ENCODE assay signal across 23 cellular contexts in genomic region chr5:73264626-73265025, GRCh38.
"Had no signal": no experiment of that assay in that cellular context is flagged by ENCODE, and none has a peak within 500 bp of the region (broad histone marks: within the 10 kb centered on the region; RNA-seq: fewer than 3 reads in every experiment).

No MANE protein-coding gene starts in this region.

- H2AFZ ChIP-seq: parathyroid adenoma had no signal

- H3K4me1 ChIP-seq: heart left ventricle, parathyroid adenoma, psoas muscle, testis, upper lobe of right lung had no signal

- H3K79me2 ChIP-seq: parathyroid adenoma had no signal

- H3K4me3 Mint-ChIP-seq: dendritic cell treated with granulocyte-macrophage colony-stimulating factor and Interleukin-4, amounts not matched to agents 40 ng/mL and 50 ng/mL, for 4 days; effector memory CD8-positive, alpha-beta T cell; naive thymus-derived CD4-positive, alpha-beta T cell; nephron progenitor cell; stimulated activated naive B cell treated with anti-CD40 and anti-IgM and Interleukin-4, amounts not matched to agents 10 μg/mL and 1 μg/mL and 100 μg/mL, for 72 hours; stimulated activated naive CD8-positive, alpha-beta T cell treated with anti-CD3 and anti-CD28 coated beads, Interleukin-15, amount 100 ng/mL, for 72 hours had no signal

- H3K36me3 Mint-ChIP-seq: naive thymus-derived CD4-positive, alpha-beta T cell; stimulated activated naive B cell treated with anti-CD40 and anti-IgM and Interleukin-4, amounts not matched to agents 10 μg/mL and 1 μg/mL and 100 μg/mL, for 72 hours had no signal

- H3K27ac Mint-ChIP-seq: dendritic cell treated with granulocyte-macrophage colony-stimulating factor and Interleukin-4, amounts not matched to agents 40 ng/mL and 50 ng/mL, for 4 days; effector memory CD8-positive, alpha-beta T cell; naive thymus-derived CD4-positive, alpha-beta T cell; nephron progenitor cell; stimulated activated naive B cell treated with anti-CD40 and anti-IgM and Interleukin-4, amounts not matched to agents 10 μg/mL and 1 μg/mL and 100 μg/mL, for 72 hours; stimulated activated naive CD8-positive, alpha-beta T cell treated with anti-CD3 and anti-CD28 coated beads, Interleukin-15, amount 100 ng/mL, for 72 hours had no signal

- H3K9me3 Mint-ChIP-seq: dendritic cell treated with granulocyte-macrophage colony-stimulating factor and Interleukin-4, amounts not matched to agents 40 ng/mL and 50 ng/mL, for 4 days; effector memory CD8-positive, alpha-beta T cell; naive thymus-derived CD4-positive, alpha-beta T cell; nephron progenitor cell; stimulated activated naive CD8-positive, alpha-beta T cell treated with anti-CD3 and anti-CD28 coated beads, Interleukin-15, amount 100 ng/mL, for 72 hours had no signal

- DNase-seq: effector memory CD8-positive, alpha-beta T cell; esophagus squamous epithelium; foreskin keratinocyte; heart left ventricle; hippocampal formation; left colon; left ventricle myocardium superior; mesendoderm; naive thymus-derived CD4-positive, alpha-beta T cell; nephron progenitor cell; psoas muscle; stimulated activated CD4-positive, alpha-beta T cell treated with anti-CD3 and anti-CD28 coated beads, Interleukin-2, amount 100 ng/mL, for 24 hours; stimulated activated CD4-positive, alpha-beta T cell treated with anti-CD3 and anti-CD28 coated beads, Interleukin-4, amount 100 ng/mL, for 4 hours; stimulated activated naive B cell treated with anti-CD40 and anti-IgM and Interleukin-4, amounts not matched to agents 10 μg/mL and 1 μg/mL and 100 μg/mL, for 72 hours; stimulated activated naive CD8-positive, alpha-beta T cell treated with anti-CD3 and anti-CD28 coated beads, Interleukin-15, amount 100 ng/mL, for 72 hours; testis; upper lobe of right lung had no signal

- H3K27ac ChIP-seq: epithelial cell of prostate, foreskin keratinocyte, heart left ventricle, parathyroid adenoma, psoas muscle, testis, upper lobe of right lung had no signal

- H3K4me3 ChIP-seq: esophagus squamous epithelium, heart left ventricle, lung, psoas muscle, skin epidermis, testis, tibial nerve, upper lobe of right lung had no signal

- H3K9me3 ChIP-seq: esophagus squamous epithelium, heart left ventricle, psoas muscle, testis, tibial nerve, upper lobe of right lung had no signal

- H3K36me3 ChIP-seq: esophagus squamous epithelium, heart left ventricle, tibial nerve, upper lobe of right lung had no signal

- H3K27me3 ChIP-seq: esophagus squamous epithelium, foreskin keratinocyte, testis, tibial nerve had no signal

- ATAC-seq: effector memory CD8-positive, alpha-beta T cell; foreskin keratinocyte; heart left ventricle; left colon; left ventricle myocardium superior; naive thymus-derived CD4-positive, alpha-beta T cell; psoas muscle; stimulated activated naive B cell treated with anti-CD40 and anti-IgM and Interleukin-4, amounts not matched to agents 10 μg/mL and 1 μg/mL and 100 μg/mL, for 72 hours; stimulated activated naive CD8-positive, alpha-beta T cell treated with anti-CD3 and anti-CD28 coated beads, Interleukin-15, amount 100 ng/mL, for 72 hours; upper lobe of right lung had no signal

- H3K9ac ChIP-seq: parathyroid adenoma had no signal

- H3K4me1 Mint-ChIP-seq: stimulated activated naive B cell treated with anti-CD40 and anti-IgM and Interleukin-4, amounts not matched to agents 10 μg/mL and 1 μg/mL and 100 μg/mL, for 72 hours; stimulated activated naive CD8-positive, alpha-beta T cell treated with anti-CD3 and anti-CD28 coated beads, Interleukin-15, amount 100 ng/mL, for 72 hours had no signal
